In genomic region chr18:55096261-55097026, GRCh38 we compare ENCODE assay signal across 8 cellular contexts.
DNase-seq lines count a peak whose midpoint lies in the region; ATAC-seq lines count a peak whose summit lies in the region.

No MANE protein-coding gene starts in this region.

- DNase-seq in NCI-H1092 treated with DMSO at 0.1 percent for 48 hours (lab: John Stamatoyannopoulos, UW) (peak; percentile 32), NCI-H1092 (lab: John Stamatoyannopoulos, UW) (no peak), RPMI7951 (ENCODE audit: low read depth) (peak; percentile 73), fibroblast of the conjunctiva (ENCODE audit: low read depth) (peak; percentile 67), posterior cingulate gyrus (peak in 9 of 10 donors; percentile 34 to 90 (median 57)), mesenteric fat pad (ENCODE audit: low spot score) (no peak)

- ATAC-seq in HG03039 (IDR thresholded peaks at IDR 0.05; ENCODE audit: unreplicated experiment) (peak; percentile 67), GM19023 (IDR thresholded peaks at IDR 0.05; ENCODE audit: unreplicated experiment) (no peak)

- intact Hi-C loops in posterior cingulate gyrus (cut with DNase I) = loop anchor here (5.0 to 10.0 kb wide), 2 partner anchors 141 to 1478 kb away; no protein-coding TSS in a partner anchor

Comparison
In these comparisons a context has a peak if more than half of its experiments do, and no peak if none do; other contexts are left out.
1. DNase-seq: peak in NCI-H1092 treated with DMSO at 0.1 percent for 48 hours (single experiment), RPMI7951 (single experiment), fibroblast of the conjunctiva (single experiment) and posterior cingulate gyrus (9 of 10); none in NCI-H1092 (single experiment) and mesenteric fat pad (single experiment).